In genomic region chr3:49007068-49007770, GRCh38 we compare ENCODE assay signal across 1 cellular context.
A peak's percentile ranks its signal among the peaks of the same experiment; 100 is the strongest.
TF ChIP-seq lines count a peak whose summit lies in the region.

WDR6 (plus strand) TSS chr3:49007391; CDS start chr3:49007432, 41 bp downstream.

TF ChIP-seq in HEK293, 187 proteins besides CTCF, POLR2A, EP300 and RAD21 (continued from another document):
- no peak for TF ChIP-seq ZNF571 (tag by site-specific recombination; IDR thresholded peaks at IDR 0.05)
- TF ChIP-seq ZNF560 (tag by site-specific recombination; IDR thresholded peaks at IDR 0.05; ENCODE audit: borderline replicate concordance) = no peak
- peak; percentile 83 for TF ChIP-seq ZBTB8A (tag by site-specific recombination; IDR thresholded peaks at IDR 0.05)
- TF ChIP-seq ZNF518A (tag by site-specific recombination; conservative IDR thresholded peaks at IDR 0.05; ENCODE audit: low read depth) = 0 out of 2 replicates have a peak, but pooled peaks have one; percentile 16
- TF ChIP-seq WT1 (tag by site-specific recombination; IDR thresholded peaks at IDR 0.05) = peak; percentile 37; the same call in 1 of the 2 replicates
- TF ChIP-seq BCL6B (tag by site-specific recombination; IDR thresholded peaks at IDR 0.05) = peak; percentile 91
- peak; percentile 42; the same call in 1 of the 2 replicates for TF ChIP-seq BCL11B (tag by site-specific recombination; IDR thresholded peaks at IDR 0.05; ENCODE audit: low read depth)
- no peak for TF ChIP-seq ZNF596 (tag by site-specific recombination; IDR thresholded peaks at IDR 0.05)
- TF ChIP-seq ZNF214 (tag by site-specific recombination; IDR thresholded peaks at IDR 0.05; ENCODE audit: borderline replicate concordance) = no peak
- TF ChIP-seq ZNF366 (tag by site-specific recombination; conservative IDR thresholded peaks at IDR 0.05) = 0 out of 2 replicates have a peak, but pooled peaks have one; percentile 53
- TF ChIP-seq KLF10 (tag by site-specific recombination; IDR thresholded peaks at IDR 0.05) = peak; percentile 65; the same call in 1 of the 2 replicates
- peak; percentile 42; the same call in 1 of the 2 replicates for TF ChIP-seq GLIS2 (tag by site-specific recombination; IDR thresholded peaks at IDR 0.05)
- TF ChIP-seq OVOL3 (tag by site-specific recombination; IDR thresholded peaks at IDR 0.05) = 0 out of 2 replicates have a peak, but pooled peaks have one; percentile 40
- TF ChIP-seq ZSCAN30 (tag by site-specific recombination; IDR thresholded peaks at IDR 0.05) = no peak
- TF ChIP-seq ZSCAN18 (tag by site-specific recombination; IDR thresholded peaks at IDR 0.05) = no peak
- no peak for TF ChIP-seq ZNF114 (tag by site-specific recombination; IDR thresholded peaks at IDR 0.05)
- no peak for TF ChIP-seq ZNF426 (tag by site-specific recombination; IDR thresholded peaks at IDR 0.05)
- TF ChIP-seq KLF16 (tag by site-specific recombination; IDR thresholded peaks at IDR 0.05) = peak; percentile 85; the same call in 1 of the 2 replicates
- 0 out of 2 replicates have a peak, but pooled peaks have one; percentile 54 for TF ChIP-seq KLF7 (tag by site-specific recombination; IDR thresholded peaks at IDR 0.05; ENCODE audit: borderline replicate concordance)
- no peak for TF ChIP-seq ZNF654 (tag by site-specific recombination; IDR thresholded peaks at IDR 0.05; ENCODE audit: low read depth)
